Comparison of ENCODE assay signal across 8 cellular contexts in genomic region chr6:31272856-31273626, GRCh38. TPM values are rescaled to one million over a fixed set of nuclear protein-coding genes. Genes with fewer than 3 reads are reported as not detected.
DNase-seq lines count a peak whose midpoint lies in the region; ATAC-seq, FAIRE-seq and TF ChIP-seq lines count a peak whose summit lies in the region.

No MANE protein-coding gene starts in this region.

- dilution Hi-C loops in endothelial cell of umbilical vein (cut with MboI; ENCODE audit: extremely low pct_ligation_motif_present, low sequenced_read_pairs) = no loop called here

- no peaks in the 10 kb centered on the region for H4K20me1 ChIP-seq in endothelial cell of umbilical vein (replicated peaks; ENCODE audit: control insufficient read depth, extremely low read depth, insufficient read depth, low read length)

- peak overlapping the region; percentile 82 for H3K4me2 ChIP-seq in endothelial cell of umbilical vein (ENCODE audit: insufficient read depth, low read length)

- H3K4me3 Mint-ChIP-seq in T-cell = peak overlapping the region; percentile 97 to 98 (median 97)

- H3K79me2 ChIP-seq in endothelial cell of umbilical vein (ENCODE audit: control insufficient read depth, insufficient read depth, low read length) = peaks cover 5% of the 10 kb centered on the region

- H3K9me3 Mint-ChIP-seq in T-cell = no peaks in the 10 kb centered on the region

- CTCF ChIA-PET in T-cell (lab: Charles Lee) (interaction anchor here in 1 of 2 donors (0.7 to 2.0 kb wide), 3 partner anchors 27 to 125 kb away, joined by 3 to 6 read pairs (median 3); no protein-coding TSS in a partner anchor), endothelial cell of umbilical vein (lab: Charles Lee) (interaction anchor here (0.5 to 1.1 kb wide), 3 partner anchors 38 to 94 kb away, joined by 3 to 4 read pairs (median 3); no protein-coding TSS in a partner anchor)

- H3K27ac ChIP-seq in endothelial cell of umbilical vein (ENCODE audit: insufficient read depth, low read depth, low read length) = no peak overlapping the region
- H3K27ac ChIP-seq in psoas muscle = peak overlapping the region; percentile 90

- peaks cover 30% of the 10 kb centered on the region for H3K36me3 Mint-ChIP-seq in T-cell

- H3K9me1 ChIP-seq in endothelial cell of umbilical vein (replicated peaks; ENCODE audit: control insufficient read depth, extremely low read depth, insufficient read depth, low read length) = no peaks in the 10 kb centered on the region

- peak overlapping the region; percentile 100 for H3K27ac Mint-ChIP-seq in T-cell

- intact Hi-C loops in endothelial cell of umbilical vein (cut with micrococcal nuclease) = loop anchor here (2.0 kb wide), 1 partner anchor 76 kb away; no protein-coding TSS in a partner anchor
- intact Hi-C loops in psoas muscle (cut with DNase I) = no loop called here

- H3K9me3 ChIP-seq in endothelial cell of umbilical vein (replicated peaks; ENCODE audit: control insufficient read depth, insufficient read depth, low read length) (no peaks in the 10 kb centered on the region), psoas muscle (no peaks in the 10 kb centered on the region)

- H3K4me3 ChIP-seq in endothelial cell of umbilical vein (replicated peaks in 1 of 3; ENCODE audit: insufficient read depth in 1 of 3, low read depth in 1 of 3, low read length in 3 of 3) (no peak overlapping the region), psoas muscle (peak overlapping the region; percentile 87)

- ATAC-seq in T-cell (replicated peaks in 1 of 4) (peak in 1 of 4 experiments; percentile 18), psoas muscle (no peak), HG02571 (IDR thresholded peaks at IDR 0.05; ENCODE audit: unreplicated experiment) (no peak), HG03139 (IDR thresholded peaks at IDR 0.05; ENCODE audit: unreplicated experiment) (no peak)

- no peak for TF ChIP-seq POLR2A in endothelial cell of umbilical vein (IDR thresholded peaks at IDR 0.05; ENCODE audit: low read depth, low read length)

- WGBS in psoas muscle, 3 donors = 39 to 45% (median 39%) methylated on average over 10 of the region's 10 CpGs

- no TSS peak for BruUV-seq in endothelial cell of umbilical vein (replicated peaks; lab: Mats Ljungman, UMichigan)

- POLR2A ChIA-PET in T-cell (lab: Charles Lee) = interaction anchor here in 1 of 2 donors (0.5 to 1.3 kb wide), 8 partner anchors 12 to 771 kb away, joined by 3 to 6 read pairs (median 3); no protein-coding TSS in a partner anchor
- POLR2A ChIA-PET in endothelial cell of umbilical vein (lab: Charles Lee) = no interaction called here

- no peak overlapping the region for H3K9ac ChIP-seq in endothelial cell of umbilical vein (replicated peaks; ENCODE audit: extremely low read depth, insufficient read depth, low read length)

- TF ChIP-seq CTCF in endothelial cell of umbilical vein (IDR thresholded peaks at IDR 0.05; ENCODE audit: extremely low read depth in 1 of 2, insufficient read depth in 1 of 2, low read depth in 1 of 2, low read length in 2 of 2) (no peak), psoas muscle (IDR thresholded peaks at IDR 0.05) (no peak)

- H3K27me3 ChIP-seq in endothelial cell of umbilical vein (ENCODE audit: control insufficient read depth in 2 of 2, insufficient read depth in 2 of 2, low read length in 2 of 2) (peaks cover 13 to 30% of the 10 kb centered on the region in 2 experiments), psoas muscle (ENCODE audit: insufficient read depth in 3 of 3, low read length in 2 of 3) (no peaks in the 10 kb centered on the region)

- peaks cover 0 to 3% of the 10 kb centered on the region in 2 experiments for H3K36me3 ChIP-seq in endothelial cell of umbilical vein (ENCODE audit: control insufficient read depth in 2 of 2, extremely low read depth in 1 of 2, insufficient read depth in 2 of 2, low read length in 2 of 2)
- peaks cover 0 to 16% of the 10 kb centered on the region in 2 donors for H3K36me3 ChIP-seq in psoas muscle (ENCODE audit: insufficient read depth in 1 of 2, low read depth in 1 of 2)

- no peak overlapping the region for H2AFZ ChIP-seq in endothelial cell of umbilical vein (ENCODE audit: low read depth, low read length)

- FAIRE-seq in endothelial cell of umbilical vein (lab: Jason Lieb, UNC) = no peak

- DNase-seq in EL = peak; percentile 13
- peak in 6 of 34 experiments; percentile 10 to 38 (median 27) for DNase-seq in T-cell
- no peak for DNase-seq in endothelial cell of umbilical vein (ENCODE audit: low read depth, low spot score)
- no peak for DNase-seq in psoas muscle
- DNase-seq in putamen (ENCODE audit: low spot score) = no peak
- no peak for DNase-seq in COR-L47 (lab: John Stamatoyannopoulos, UW)

- peaks cover 0 to 5% of the 10 kb centered on the region in 2 donors for H3K27me3 Mint-ChIP-seq in T-cell

- peaks cover 42 to 69% (median 45%) of the 10 kb centered on the region in 3 donors for H3K4me1 Mint-ChIP-seq in T-cell

- H3K4me1 ChIP-seq in endothelial cell of umbilical vein (ENCODE audit: control insufficient read depth, extremely low read depth, insufficient read depth, low read length) = peaks cover 4% of the 10 kb centered on the region
- H3K4me1 ChIP-seq in psoas muscle = no peaks in the 10 kb centered on the region

TF ChIP-seq in endothelial cell of umbilical vein, 7 proteins besides CTCF, POLR2A, EP300 and RAD21:
- TF ChIP-seq FOS (IDR thresholded peaks at IDR 0.05; ENCODE audit: borderline replicate concordance, insufficient read depth, low read length) = no peak
- no peak for TF ChIP-seq MAX (IDR thresholded peaks at IDR 0.05; ENCODE audit: insufficient read depth, insufficient read length)
- TF ChIP-seq EZH2 (IDR thresholded peaks at IDR 0.05; ENCODE audit: borderline replicate concordance, low read depth, low read length, severe bottlenecking) = no peak
- TF ChIP-seq POLR2AphosphoS5 (IDR thresholded peaks at IDR 0.05; ENCODE audit: insufficient read depth, low read depth, low read length) = no peak
- TF ChIP-seq MYC (IDR thresholded peaks at IDR 0.05; ENCODE audit: low read depth, low read length) = no peak
- TF ChIP-seq JUN (IDR thresholded peaks at IDR 0.05; ENCODE audit: borderline replicate concordance, insufficient read depth, insufficient read length, low read depth) = no peak
- TF ChIP-seq GATA2 (IDR thresholded peaks at IDR 0.05; ENCODE audit: insufficient read depth, insufficient read length, low read depth, low read length) = no peak

RNA-seq across cellular contexts. Expression of gene HLA-C, which starts 1.1 kb away (rescaled TPM):
- total RNA-seq in T-cell (1,000 to 10,000 TPM; 1,368 to 2,791 (median 2,039) TPM), endothelial cell of umbilical vein (102 and 109 TPM in 2 replicates), psoas muscle (100 to 1,000 TPM in 3 of 4 donors, 10 to 100 TPM in 1; 99.5 to 131 (median 116) TPM)
- polyA plus RNA-seq in endothelial cell of umbilical vein (287 and 345 TPM in 2 replicates), psoas muscle (100 to 1,000 TPM in 1 of 3 donors, 10 to 100 TPM in 2; 62.5 to 143 (median 80.1) TPM)
- polyA plus RNA-seq in endothelial cell of umbilical vein (2011; cell fraction: cytosol; rRNA removed) = 190 and 223 TPM in 2 replicates
- 132 and 144 TPM in 2 replicates for polyA plus RNA-seq in endothelial cell of umbilical vein (2011; cell fraction: nucleus; rRNA removed)
- 248 and 287 TPM in 2 replicates for polyA plus RNA-seq in endothelial cell of umbilical vein (2012)
- polyA minus RNA-seq in endothelial cell of umbilical vein = 101 and 117 TPM in 2 replicates
- polyA minus RNA-seq in endothelial cell of umbilical vein (2011; cell fraction: cytosol; rRNA and poly(A)+ RNA removed) = 61.2 TPM
- polyA minus RNA-seq in endothelial cell of umbilical vein (2011; cell fraction: nucleus; rRNA and poly(A)+ RNA removed) = 22.2 and 36.9 TPM in 2 replicates

Comparison
In these comparisons a context has a peak if more than half of its experiments do, and no peak if none do; other contexts are left out.
1. RNA of gene HLA-C, which starts 1.1 kb away (total RNA-seq): 1,368 to 2,791 TPM in T-cell; 99.5 to 131 TPM in psoas muscle and 102 to 109 TPM in endothelial cell of umbilical vein; every median in the first group is over 10 times any median in the second.